Comparison of ENCODE assay signal across 10 cellular contexts in the genomic region with DNA sequence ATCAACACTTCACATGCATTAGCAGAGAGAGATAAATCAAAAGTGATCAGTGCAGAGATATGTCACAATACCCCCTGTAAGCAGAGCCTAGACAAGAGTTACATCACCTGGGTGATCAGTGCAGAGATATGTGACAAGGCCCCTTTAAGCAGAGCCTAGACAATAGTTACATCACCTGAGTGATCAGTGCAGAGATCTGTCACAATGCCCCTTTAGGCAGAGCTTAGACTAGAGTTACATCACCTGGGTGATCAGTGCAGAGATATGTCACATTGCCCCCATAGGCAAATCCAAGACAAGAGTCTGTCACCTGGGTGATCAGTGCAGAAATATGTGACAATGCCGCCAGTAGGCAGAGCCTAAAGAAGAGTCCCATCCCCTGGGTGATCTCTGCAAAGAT. TPM values are rescaled to one million over a fixed set of nuclear protein-coding genes. Genes with fewer than 3 reads are reported as not detected.
"Had no signal": no experiment of that assay in that cellular context is flagged by ENCODE, and none has a peak within 500 bp of the region (broad histone marks: within the 10 kb centered on the region; RNA-seq: fewer than 3 reads in every experiment).

No MANE protein-coding gene starts in this region.

RNA-seq across cellular contexts. Expression of gene DUX4, which starts 7.4 kb away (rescaled TPM):
- total RNA-seq: activated CD4-positive, alpha-beta T cell treated with anti-CD3 and anti-CD28 coated beads, Interleukin-2, amount 10 ng/mL, durations not matched to agents 24 days and 14 days; activated CD8-positive, alpha-beta memory T cell treated with anti-CD3 and anti-CD28 coated beads for 36 hours; activated CD8-positive, alpha-beta T cell treated with anti-CD3 and anti-CD28 coated beads for 36 hours; activated naive CD8-positive, alpha-beta T cell treated with anti-CD3 and anti-CD28 coated beads, Interleukin-2, amount 10 ng/mL, durations not matched to agents 7 days and 5 days; activated T-cell treated with anti-CD3 and anti-CD28 coated beads, Interleukin-2, amount 50 U/mL, for 72 hours; activated T-helper 2 cell treated with anti-CD3 and anti-CD28 coated beads, Interferon-gamma antibody, Interleukin-2, Interleukin-4, amounts not matched to agents 10 μg/mL and 5 μg/mL and 100 μg/mL, durations not matched to agents 14 hours and 24 hours and 36 hours; adrenal gland; bronchial epithelial cell; SJCRH30 had no signal
- polyA plus RNA-seq: adrenal gland, IgD-negative memory B cell had no signal
